ENCODE assay signal across 10 cellular contexts in genomic region chr19:34678421-34678820, GRCh38. TPM values are rescaled to one million over a fixed set of nuclear protein-coding genes. Genes with fewer than 3 reads are reported as not detected.
DNase-seq lines count a peak whose midpoint lies in the region; ATAC-seq, FAIRE-seq and TF ChIP-seq lines count a peak whose summit lies in the region.
"Had no signal": no experiment of that assay in that cellular context is flagged by ENCODE, and none has a peak within 500 bp of the region (broad histone marks: within the 10 kb centered on the region; RNA-seq: fewer than 3 reads in every experiment).

No MANE protein-coding gene starts in this region.

- H3K4me3 ChIP-seq in A549 (peak overlapping the region; percentile 67), mucosa of descending colon (peak overlapping the region; percentile 48)
- H3K4me3 ChIP-seq: K562 had no signal

- H3K27me3 Mint-ChIP-seq in HFFc6 (ENCODE audit: insufficient read depth): peaks cover 1% of the 10 kb centered on the region
- peaks cover 19% of the 10 kb centered on the region for H3K27me3 Mint-ChIP-seq in brain

- POLR2A ChIA-PET in A549 (lab: Yijun Ruan, JAX): interaction anchor here (0.6 to 1.6 kb wide), 6 partner anchors 8 to 1377 kb away, joined by 3 to 20 read pairs (median 6); partner anchors contain the start of genes GRAMD1A and ZNF181

- TF ChIP-seq CTCF in A549 (IDR thresholded peaks at IDR 0.05) (no peak), HFFc6 (IDR thresholded peaks at IDR 0.05) (no peak), brain (conservative IDR thresholded peaks at IDR 0.05) (no peak), mucosa of descending colon (IDR thresholded peaks at IDR 0.05) (no peak)

- H3K9me3 ChIP-seq in A549: peaks cover 91% of the 10 kb centered on the region
- peaks cover 25% of the 10 kb centered on the region for H3K9me3 ChIP-seq in mucosa of descending colon

- ATAC-seq in A549: no peak
- no peak for ATAC-seq in mucosa of descending colon
- ATAC-seq in HG03439 (IDR thresholded peaks at IDR 0.05; ENCODE audit: unreplicated experiment): no peak
- no peak for ATAC-seq in GM21515 (IDR thresholded peaks at IDR 0.05; ENCODE audit: unreplicated experiment)

- CTCF ChIA-PET in A549 (lab: Yijun Ruan, JAX): interaction anchor here (0.6 to 1.4 kb wide), 3 partner anchors 39 to 190 kb away, joined by 3 read pairs; no protein-coding TSS in a partner anchor

- H3K4me2 ChIP-seq in A549: peak overlapping the region; percentile 60

- peak overlapping the region; percentile 98 for H3K4me3 Mint-ChIP-seq in HFFc6
- peak overlapping the region; percentile 95 to 98 (median 97) for H3K4me3 Mint-ChIP-seq in brain

- H3K9me3 Mint-ChIP-seq in HFFc6 (peaks cover 46% of the 10 kb centered on the region), brain (peaks cover 30 to 46% (median 38%) of the 10 kb centered on the region in 5 experiments)

- H3K27ac Mint-ChIP-seq in HFFc6: peak overlapping the region; percentile 99
- peak overlapping the region; percentile 99 to 100 (median 99) for H3K27ac Mint-ChIP-seq in brain

- H3K27ac ChIP-seq in A549: no peak overlapping the region

- H3K36me3 ChIP-seq in mucosa of descending colon (ENCODE audit: low read depth): peaks cover 5% of the 10 kb centered on the region

- 84% methylated on average over 10 of the region's 10 CpGs for WGBS in A549 (ENCODE audit: missing lambda C conversion rate)

- intact Hi-C loops in mucosa of descending colon (cut with DNase I, micrococcal nuclease): no loop called here

- no peak for TF ChIP-seq POLR2A in A549 (IDR thresholded peaks at IDR 0.05; ENCODE audit: low read length)

- no peak for FAIRE-seq in A549 (lab: Jason Lieb, UNC)
- FAIRE-seq: K562 had no signal

- H3K4me1 ChIP-seq in A549: no peaks in the 10 kb centered on the region
- peaks cover 7% of the 10 kb centered on the region for H3K4me1 ChIP-seq in mucosa of descending colon (ENCODE audit: low read depth)

- TF ChIP-seq RAD21 in A549 (conservative IDR thresholded peaks at IDR 0.05 in 1 of 2, IDR thresholded peaks at IDR 0.05 in 1 of 2): no peak

- H3K36me3 Mint-ChIP-seq in HFFc6 (ENCODE audit: low read depth) (peaks cover 68% of the 10 kb centered on the region), brain (peaks cover 66% of the 10 kb centered on the region)

- DNase-seq in A549 (ENCODE audit: low read depth in 1 of 2, low spot score in 1 of 2) (no peak), HFFc6 (no peak), mucosa of descending colon (peak in 1 of 3 donors; percentile 12), activated gamma-delta T cell treated with Interleukin-2 at 50 U/mL for 16 hours (no peak), NCI-H2171 treated with DMSO at 0.1 percent for 48 hours (lab: John Stamatoyannopoulos, UW) (no peak)
- DNase-seq: central memory CD4-positive, alpha-beta T cell had no signal

- TF ChIP-seq EP300 in A549 (IDR thresholded peaks at IDR 0.05): no peak

- H3K4me1 Mint-ChIP-seq in HFFc6 (ENCODE audit: low read depth) (peaks cover 31% of the 10 kb centered on the region), brain (peaks cover 74% of the 10 kb centered on the region)

TF ChIP-seq in A549, 52 proteins besides CTCF, POLR2A, EP300 and RAD21:
- TF ChIP-seq RCOR1 (IDR thresholded peaks at IDR 0.05; ENCODE audit: low read depth, low read length) (no peak), HOXB13 (CRISPR knock-in tag; IDR thresholded peaks at IDR 0.05; ENCODE audit: low read depth) (0 out of 2 replicates have a peak, but pooled peaks have one; percentile 24), JUNB (IDR thresholded peaks at IDR 0.05) (no peak), NFE2L2 (conservative IDR thresholded peaks at IDR 0.05; ENCODE audit: low read length) (no peak)

RNA-seq across cellular contexts. Expression of gene ZNF302, which starts 0.9 kb away (rescaled TPM):
- polyA plus RNA-seq in A549 (2011; rRNA removed) (54.6 and 56.3 TPM in 2 replicates), A549 (2017; fragmentation: RNase III; extraction: RNeasy Plus Mini Kit Qiagen cat#74134 plus additional on column Dnase treatment) (24.2 to 27.1 TPM (median 26.2 TPM) in 3 replicates), brain (ENCODE audit: insufficient read depth, low read depth, low replicate concordance) (5.4 TPM)
- 11.1 and 11.7 TPM in 2 replicates for polyA plus RNA-seq in A549 (2012; cell fraction: cytosol; rRNA removed)
- polyA plus RNA-seq in A549 (2012; cell fraction: nucleus; rRNA removed): 22.3 and 22.4 TPM in 2 replicates
- 19.5 and 20.6 TPM in 2 replicates for polyA minus RNA-seq in A549 (2011; rRNA and poly(A)+ RNA removed)
- total RNA-seq in HFFc6 (2021; fragmentation: NEBNext Ultra II Directional; extraction: Animal tissue kit (Norgen Biotek cat#: 25700)): 10 to 100 TPM in 3 of 6 experiments, 1 to 10 TPM in 3; 8.6 to 12.0 (median 9.7) TPM
- total RNA-seq in mucosa of descending colon: 10 to 100 TPM; 16.5 to 33.8 (median 20.0) TPM

RNA-seq across cellular contexts. Expression of gene SCGB2B2, which starts 1.5 kb away (rescaled TPM):
- 0.16 and 0.21 TPM in 2 replicates for polyA plus RNA-seq in A549 (2011; rRNA removed)
- 0.10 and 0.16 TPM in 2 replicates for polyA plus RNA-seq in A549 (2012; cell fraction: cytosol; rRNA removed)
- 0.20 and 0.24 TPM in 2 replicates for polyA plus RNA-seq in A549 (2012; cell fraction: nucleus; rRNA removed)
- polyA plus RNA-seq in A549 (2017; fragmentation: RNase III; extraction: RNeasy Plus Mini Kit Qiagen cat#74134 plus additional on column Dnase treatment): 0.07 to 0.26 TPM (median 0.08 TPM) in 3 replicates
- 0.24 and 0.29 TPM in 2 replicates for polyA minus RNA-seq in A549 (2011; rRNA and poly(A)+ RNA removed)
- total RNA-seq in HFFc6 (2021; fragmentation: NEBNext Ultra II Directional; extraction: Animal tissue kit (Norgen Biotek cat#: 25700)): under 1 TPM in 1 of 6 experiments, not detected in 5; 0.10 TPM
- polyA plus RNA-seq in brain (ENCODE audit: insufficient read depth, low read depth, low replicate concordance): not detected
- 1 to 10 TPM in 2 of 3 donors, under 1 TPM in 1; 0.24 to 1.3 (median 1.1) TPM for total RNA-seq in mucosa of descending colon
- total RNA-seq: K562 had no signal
- polyA plus RNA-seq: K562 had no signal

RNA-seq across cellular contexts. Expression of gene ZNF181, which starts 55.6 kb away (rescaled TPM):
- polyA plus RNA-seq in A549 (2011; rRNA removed): 19.3 and 24.6 TPM in 2 replicates
- polyA plus RNA-seq in A549 (2012; cell fraction: cytosol; rRNA removed): 4.6 and 5.1 TPM in 2 replicates
- polyA plus RNA-seq in A549 (2012; cell fraction: nucleus; rRNA removed): 5.4 and 5.8 TPM in 2 replicates
- polyA plus RNA-seq in A549 (2017; fragmentation: RNase III; extraction: RNeasy Plus Mini Kit Qiagen cat#74134 plus additional on column Dnase treatment): 13.6 to 17.0 TPM (median 14.2 TPM) in 3 replicates
- polyA minus RNA-seq in A549 (2011; rRNA and poly(A)+ RNA removed): 6.9 and 8.9 TPM in 2 replicates
- total RNA-seq in HFFc6 (2021; fragmentation: NEBNext Ultra II Directional; extraction: Animal tissue kit (Norgen Biotek cat#: 25700)): 1 to 10 TPM; 3.7 to 5.6 (median 4.4) TPM
- 1.3 TPM for polyA plus RNA-seq in brain (ENCODE audit: insufficient read depth, low read depth, low replicate concordance)
- 10 to 100 TPM in 1 of 3 donors, 1 to 10 TPM in 2; 6.6 to 16.1 (median 8.4) TPM for total RNA-seq in mucosa of descending colon
